In the genomic region with DNA sequence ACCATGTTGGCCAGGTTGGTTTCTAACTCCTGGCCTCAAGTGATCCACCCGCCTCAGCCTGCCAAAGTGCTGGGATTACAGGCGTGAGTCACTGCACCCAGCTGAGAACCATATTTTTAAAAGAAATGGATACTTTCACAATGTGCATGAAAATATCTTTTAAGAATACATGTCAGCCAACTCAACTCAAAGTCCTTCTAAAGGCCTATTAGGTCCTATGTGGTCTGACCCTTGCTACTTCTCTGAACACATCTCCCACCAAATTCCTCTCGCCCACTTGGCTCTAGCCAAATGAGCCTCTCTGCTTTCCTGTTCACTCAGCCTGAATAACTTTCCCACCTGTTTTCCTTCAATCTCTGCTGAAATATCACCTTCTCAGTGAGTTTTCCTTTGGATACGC, we compare ENCODE assay signal across 14 cellular contexts.
"Had no signal": no experiment of that assay in that cellular context is flagged by ENCODE, and none has a peak within 500 bp of the region (broad histone marks: within the 10 kb centered on the region; RNA-seq: fewer than 3 reads in every experiment).

No MANE protein-coding gene starts in this region.

- H3K27me3 ChIP-seq: transverse colon had no signal

- H3K9me3 Mint-ChIP-seq: activated CD4-positive, alpha-beta memory T cell treated with anti-CD3 and anti-CD28 coated beads, Interleukin-2, amount 10 ng/mL, durations not matched to agents 7 days and 5 days; activated naive CD8-positive, alpha-beta T cell treated with anti-CD3 and anti-CD28 coated beads, Interleukin-2, amount 10 ng/mL, durations not matched to agents 7 days and 5 days; mesothelial cell of epicardium; stimulated activated effector memory CD8-positive, alpha-beta T cell treated with anti-CD3 and anti-CD28 coated beads, Interleukin-12 subunit alpha, Interleukin-12 subunit beta, amount 100 ng/mL, for 72 hours had no signal

- H3K4me1 Mint-ChIP-seq: activated CD4-positive, alpha-beta memory T cell treated with anti-CD3 and anti-CD28 coated beads, Interleukin-2, amount 10 ng/mL, durations not matched to agents 7 days and 5 days; activated naive CD8-positive, alpha-beta T cell treated with anti-CD3 and anti-CD28 coated beads, Interleukin-2, amount 10 ng/mL, durations not matched to agents 7 days and 5 days; stimulated activated effector memory CD8-positive, alpha-beta T cell treated with anti-CD3 and anti-CD28 coated beads, Interleukin-12 subunit alpha, Interleukin-12 subunit beta, amount 100 ng/mL, for 72 hours had no signal

- ATAC-seq: stimulated activated effector memory CD8-positive, alpha-beta T cell treated with anti-CD3 and anti-CD28 coated beads, Interleukin-12 subunit alpha, Interleukin-12 subunit beta, amount 100 ng/mL, for 72 hours had no signal

- H3K36me3 Mint-ChIP-seq: activated naive CD8-positive, alpha-beta T cell treated with anti-CD3 and anti-CD28 coated beads, Interleukin-2, amount 10 ng/mL, durations not matched to agents 7 days and 5 days; mesothelial cell of epicardium; stimulated activated effector memory CD8-positive, alpha-beta T cell treated with anti-CD3 and anti-CD28 coated beads, Interleukin-12 subunit alpha, Interleukin-12 subunit beta, amount 100 ng/mL, for 72 hours had no signal

- H3K9me3 ChIP-seq: transverse colon had no signal

- H3K27ac ChIP-seq: skin epidermis, transverse colon had no signal

- DNase-seq: activated CD4-positive, alpha-beta memory T cell treated with anti-CD3 and anti-CD28 coated beads, Interleukin-2, amount 10 ng/mL, durations not matched to agents 7 days and 5 days; activated gamma-delta T cell; activated naive CD8-positive, alpha-beta T cell treated with anti-CD3 and anti-CD28 coated beads, Interleukin-2, amount 10 ng/mL, durations not matched to agents 7 days and 5 days; activated T-cell treated with anti-CD3 and anti-CD28 coated beads, Interleukin-2, amount 50 U/mL, for 48 hours; aorta; dermis blood vessel endothelial cell; hippocampal formation; kidney glomerular epithelial cell; posterior cingulate gyrus; T-helper 9 cell; transverse colon had no signal

- H3K36me3 ChIP-seq: transverse colon had no signal

- H3K4me3 Mint-ChIP-seq: activated CD4-positive, alpha-beta memory T cell treated with anti-CD3 and anti-CD28 coated beads, Interleukin-2, amount 10 ng/mL, durations not matched to agents 7 days and 5 days; activated naive CD8-positive, alpha-beta T cell treated with anti-CD3 and anti-CD28 coated beads, Interleukin-2, amount 10 ng/mL, durations not matched to agents 7 days and 5 days; mesothelial cell of epicardium; stimulated activated effector memory CD8-positive, alpha-beta T cell treated with anti-CD3 and anti-CD28 coated beads, Interleukin-12 subunit alpha, Interleukin-12 subunit beta, amount 100 ng/mL, for 72 hours had no signal

- H3K4me3 ChIP-seq: skin epidermis, transverse colon had no signal

- H3K27ac Mint-ChIP-seq: activated CD4-positive, alpha-beta memory T cell treated with anti-CD3 and anti-CD28 coated beads, Interleukin-2, amount 10 ng/mL, durations not matched to agents 7 days and 5 days; activated naive CD8-positive, alpha-beta T cell treated with anti-CD3 and anti-CD28 coated beads, Interleukin-2, amount 10 ng/mL, durations not matched to agents 7 days and 5 days; mesothelial cell of epicardium; stimulated activated effector memory CD8-positive, alpha-beta T cell treated with anti-CD3 and anti-CD28 coated beads, Interleukin-12 subunit alpha, Interleukin-12 subunit beta, amount 100 ng/mL, for 72 hours had no signal
